ENCODE assay signal across 9 cellular contexts in the genomic region with DNA sequence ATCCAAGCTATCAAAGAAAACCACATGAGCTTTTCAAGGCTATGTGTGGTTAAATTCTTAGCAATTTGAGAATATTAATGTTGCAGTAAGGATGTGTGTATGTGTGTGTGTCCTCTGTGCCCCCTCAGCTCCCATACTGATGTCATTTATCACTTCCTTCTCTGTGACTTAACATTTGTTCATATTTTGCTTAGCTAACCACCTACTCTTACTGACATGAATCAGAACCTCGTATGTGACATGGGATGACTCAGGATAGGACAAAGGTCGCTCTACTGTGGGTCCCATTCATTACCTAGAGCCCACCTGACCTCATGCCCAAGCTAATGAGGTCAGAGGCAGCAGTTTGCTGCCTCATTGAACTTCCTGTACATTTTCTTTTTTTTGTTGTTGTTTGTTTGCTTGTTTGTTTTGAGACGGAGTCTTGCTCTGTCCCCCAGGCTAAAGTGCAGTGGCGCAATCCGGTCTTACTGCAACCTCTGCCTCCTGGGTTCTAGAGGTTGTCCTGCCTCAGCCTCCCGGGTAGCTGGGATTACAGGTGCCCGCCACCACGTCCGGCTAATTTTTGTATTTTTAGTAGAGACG. TPM values are rescaled to one million over a fixed set of nuclear protein-coding genes. Genes with fewer than 3 reads are reported as not detected.
A peak's percentile ranks its signal among the peaks of the same experiment; 100 is the strongest.
DNase-seq lines count a peak whose midpoint lies in the region; ATAC-seq and TF ChIP-seq lines count a peak whose summit lies in the region.
"Had no signal": no experiment of that assay in that cellular context is flagged by ENCODE, and none has a peak within 500 bp of the region (broad histone marks: within the 10 kb centered on the region; RNA-seq: fewer than 3 reads in every experiment).

No MANE protein-coding gene starts in this region.

- DNase-seq in Calu3 (peak; percentile 37), SK-MEL-5 (ENCODE audit: low read depth, low spot score) (peak; percentile 52), left colon (no peak), NCI-H510A treated with DMSO at 0.1 percent for 48 hours (lab: John Stamatoyannopoulos, UW) (no peak), Ammon's horn (ENCODE audit: low spot score) (no peak), NCI-H1092 treated with DMSO at 0.1 percent for 48 hours (lab: John Stamatoyannopoulos, UW) (no peak), DMS153 (lab: John Stamatoyannopoulos, UW) (no peak)

- no peaks in the 10 kb centered on the region for H3K27me3 Mint-ChIP-seq in Calu3 (ENCODE audit: unreplicated experiment)

- peaks cover 33% of the 10 kb centered on the region for H3K4me1 Mint-ChIP-seq in Calu3 (ENCODE audit: low read depth, unreplicated experiment)

- intact Hi-C loops in Calu3 (cut with micrococcal nuclease; ENCODE audit: unreplicated experiment): loop anchor here (1.0 to 5.0 kb wide), 3 partner anchors 155 to 233 kb away; a partner anchor contains a TSS
- intact Hi-C loops in left colon (cut with DNase I, micrococcal nuclease): loop anchor here in 1 of 2 donors (5.0 to 10.0 kb wide), 2 partner anchors 87 to 155 kb away; a partner anchor contains a TSS

- no peaks in the 10 kb centered on the region for H3K9me3 Mint-ChIP-seq in Calu3 (ENCODE audit: low read depth, unreplicated experiment)
- H3K9me3 Mint-ChIP-seq: T-cell had no signal

- H3K4me3 Mint-ChIP-seq in Calu3 (ENCODE audit: low read depth, unreplicated experiment): peak overlapping the region; percentile 45
- H3K4me3 Mint-ChIP-seq: T-cell had no signal

- no peak for TF ChIP-seq CTCF in Calu3 (IDR thresholded peaks at IDR 0.05; ENCODE audit: unreplicated experiment)

- CTCF ChIA-PET in Calu3 (lab: Charles Lee): interaction anchor here (0.9 to 1.4 kb wide), 5 partner anchors 37 to 231 kb away, joined by 4 to 6 read pairs (median 5); no protein-coding TSS in a partner anchor

- peaks cover 95% of the 10 kb centered on the region for H3K36me3 Mint-ChIP-seq in Calu3 (ENCODE audit: insufficient read depth, unreplicated experiment)
- H3K36me3 Mint-ChIP-seq: T-cell had no signal

- ATAC-seq in HG02588 (IDR thresholded peaks at IDR 0.05; ENCODE audit: unreplicated experiment) (peak; percentile 49), left colon (peak; percentile 36)

- no TSS peak for BruUV-seq in Calu3 (replicated peaks; lab: Mats Ljungman, UMichigan)

- in situ Hi-C loops in SK-MEL-5 (cut with HindIII; ENCODE audit: low pct_unique_long_range_greater_than_20kb, low sequenced_read_pairs): no loop called here

- H3K27ac Mint-ChIP-seq in Calu3 (ENCODE audit: unreplicated experiment): peak overlapping the region; percentile 63
- H3K27ac Mint-ChIP-seq: T-cell had no signal

RNA-seq across cellular contexts. Expression of a gene that starts 36.3 kb away (rescaled TPM):
- total RNA-seq in Calu3 (2022) (35.9 and 51.2 TPM in 2 replicates), left colon (under 1 TPM in 1 of 2 donors, not detected in 1; 0.25 TPM)
- not detected in 2 replicates for total RNA-seq in SK-MEL-5 (2014; rRNA removed; shearing (Covaris generic))
- polyA plus RNA-seq in SK-MEL-5 (2015; cell fraction: cytosol; rRNA removed): not detected in 2 replicates
- polyA plus RNA-seq in SK-MEL-5 (2015; cell fraction: nucleus; rRNA removed): not detected in 2 replicates
- total RNA-seq: T-cell had no signal

RNA-seq across cellular contexts. Expression of a gene that starts 51.9 kb away (rescaled TPM):
- 50.6 and 67.6 TPM in 2 replicates for total RNA-seq in Calu3 (2022)
- total RNA-seq in SK-MEL-5 (2014; rRNA removed; shearing (Covaris generic)): 33.9 and 35.2 TPM in 2 replicates
- 40.7 and 48.3 TPM in 2 replicates for polyA plus RNA-seq in SK-MEL-5 (2015; cell fraction: cytosol; rRNA removed)
- polyA plus RNA-seq in SK-MEL-5 (2015; cell fraction: nucleus; rRNA removed): 24.2 and 35.3 TPM in 2 replicates
- total RNA-seq in left colon: 10 to 100 TPM; 19.2 to 27.3 TPM

Comparison
In these comparisons a context has a peak if more than half of its experiments do, and no peak if none do; other contexts are left out.
1. DNase-seq: peak in Calu3 (single experiment) and SK-MEL-5 (single experiment); none in left colon (0 of 2), NCI-H510A treated with DMSO at 0.1 percent for 48 hours (single experiment), Ammon's horn (single experiment), NCI-H1092 treated with DMSO at 0.1 percent for 48 hours (single experiment) and DMS153 (single experiment).
2. RNA of a gene that starts 36.3 kb away (total RNA-seq): 35.9 to 51.2 TPM in Calu3; 0.25 TPM in left colon and not detected in SK-MEL-5; every median in the first group is over 10 times any median in the second.